Comparison of ENCODE assay signal across 10 cellular contexts in genomic region chr11:32154275-32154674, GRCh38.
DNase-seq lines count a peak whose midpoint lies in the region; ATAC-seq and TF ChIP-seq lines count a peak whose summit lies in the region.
"Had no signal": no experiment of that assay in that cellular context is flagged by ENCODE, and none has a peak within 500 bp of the region (broad histone marks: within the 10 kb centered on the region; RNA-seq: fewer than 3 reads in every experiment).

No MANE protein-coding gene starts in this region.

- peaks cover 13% of the 10 kb centered on the region for H3K27me3 Mint-ChIP-seq in activated CD4-positive, alpha-beta T cell treated with anti-CD3 and anti-CD28 coated beads, Interleukin-2, amount 10 ng/mL, durations not matched to agents 24 days and 14 days

- H3K36me3 Mint-ChIP-seq in activated CD4-positive, alpha-beta T cell treated with anti-CD3 and anti-CD28 coated beads, Interleukin-2, amount 10 ng/mL, durations not matched to agents 24 days and 14 days (ENCODE audit: low read depth) = no peaks in the 10 kb centered on the region

- H3K4me3 ChIP-seq in astrocyte of the cerebellum (ENCODE audit: low read depth, low read length) = no peak overlapping the region
- H3K4me3 ChIP-seq: Peyer's patch had no signal

- ATAC-seq in HG03457 (IDR thresholded peaks at IDR 0.05; ENCODE audit: unreplicated experiment) = peak; percentile 34
- ATAC-seq: activated T-helper 17 cell treated with anti-CD3 and anti-CD28 coated beads, Interleukin-2, amount 50 U/mL, for 72 hours had no signal

- H3K4me1 Mint-ChIP-seq in activated CD4-positive, alpha-beta T cell treated with anti-CD3 and anti-CD28 coated beads, Interleukin-2, amount 10 ng/mL, durations not matched to agents 24 days and 14 days = no peaks in the 10 kb centered on the region
- H3K4me1 Mint-ChIP-seq: activated T-helper 17 cell treated with anti-CD3 and anti-CD28 coated beads, Interleukin-2, amount 50 U/mL, for 72 hours; nephron progenitor cell had no signal

- peak; percentile 28 for DNase-seq in GM20000 (ENCODE audit: low spot score)
- peak; percentile 2 for DNase-seq in astrocyte of the cerebellum (ENCODE audit: low read depth)
- DNase-seq in pulmonary artery endothelial cell (ENCODE audit: low read depth, low spot score) = peak; percentile 19
- DNase-seq in DMS79 (lab: John Stamatoyannopoulos, UW) = no peak
- DNase-seq in activated CD4-positive, alpha-beta T cell treated with anti-CD3 and anti-CD28 coated beads, Interleukin-2, amount 10 ng/mL, durations not matched to agents 24 days and 14 days = no peak
- DNase-seq in mucosa of gallbladder (ENCODE audit: low spot score) = no peak
- DNase-seq: nephron progenitor cell, Peyer's patch had no signal

- in situ Hi-C loops in astrocyte of the cerebellum (cut with HindIII; ENCODE audit: low sequenced_read_pairs) = no loop called here

- H3K4me3 Mint-ChIP-seq in activated CD4-positive, alpha-beta T cell treated with anti-CD3 and anti-CD28 coated beads, Interleukin-2, amount 10 ng/mL, durations not matched to agents 24 days and 14 days = no peak overlapping the region
- H3K4me3 Mint-ChIP-seq: activated T-helper 17 cell treated with anti-CD3 and anti-CD28 coated beads, Interleukin-2, amount 50 U/mL, for 72 hours; nephron progenitor cell had no signal

- H3K27ac Mint-ChIP-seq in activated CD4-positive, alpha-beta T cell treated with anti-CD3 and anti-CD28 coated beads, Interleukin-2, amount 10 ng/mL, durations not matched to agents 24 days and 14 days = no peak overlapping the region
- H3K27ac Mint-ChIP-seq: activated T-helper 17 cell treated with anti-CD3 and anti-CD28 coated beads, Interleukin-2, amount 50 U/mL, for 72 hours; nephron progenitor cell had no signal

- intact Hi-C loops in activated CD4-positive, alpha-beta T cell treated with anti-CD3 and anti-CD28 coated beads, Interleukin-2, amount 10 ng/mL, durations not matched to agents 24 days and 14 days (cut with micrococcal nuclease) = no loop called here

- H3K9me3 Mint-ChIP-seq in activated CD4-positive, alpha-beta T cell treated with anti-CD3 and anti-CD28 coated beads, Interleukin-2, amount 10 ng/mL, durations not matched to agents 24 days and 14 days = no peaks in the 10 kb centered on the region
- H3K9me3 Mint-ChIP-seq: activated T-helper 17 cell treated with anti-CD3 and anti-CD28 coated beads, Interleukin-2, amount 50 U/mL, for 72 hours had no signal

- TF ChIP-seq CTCF in GM20000 (IDR thresholded peaks at IDR 0.05; ENCODE audit: extremely low read depth, missing control alignments) (no peak), astrocyte of the cerebellum (IDR thresholded peaks at IDR 0.05; ENCODE audit: low read depth, low read length, missing control alignments) (peak; percentile 27)

Comparison
In these comparisons a context has a peak if more than half of its experiments do, and no peak if none do; other contexts are left out.
1. DNase-seq: peak in GM20000 (single experiment), astrocyte of the cerebellum (single experiment) and pulmonary artery endothelial cell (single experiment); none in DMS79 (single experiment), activated CD4-positive, alpha-beta T cell treated with anti-CD3 and anti-CD28 coated beads, Interleukin-2, amount 10 ng/mL, durations not matched to agents 24 days and 14 days (single experiment) and mucosa of gallbladder (single experiment).